9 cellular contexts compared by ENCODE assay signal in the genomic region with DNA sequence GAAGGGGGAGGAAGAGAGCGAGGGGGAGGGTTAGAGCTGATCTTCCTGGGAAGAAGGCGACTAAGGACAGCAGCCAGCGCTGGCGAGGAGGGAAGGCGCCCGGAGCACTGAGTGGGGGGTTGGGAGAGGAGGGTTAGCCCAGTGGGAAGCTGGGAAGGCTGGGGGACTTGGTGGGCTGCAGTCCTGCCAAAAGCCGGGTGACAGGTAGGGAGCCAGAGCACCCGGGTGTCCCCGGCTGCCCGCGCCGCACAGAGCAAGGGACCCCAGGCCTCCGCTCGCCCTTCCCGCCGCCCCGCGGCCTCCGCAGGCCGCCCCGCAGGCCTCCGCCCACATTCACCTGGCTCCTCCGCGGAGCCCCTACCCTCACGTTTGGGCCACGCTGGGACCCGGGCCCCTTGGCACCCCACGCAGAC. TPM values are rescaled to one million over a fixed set of nuclear protein-coding genes. Genes with fewer than 3 reads are reported as not detected.
DNase-seq lines count a peak whose midpoint lies in the region; ATAC-seq, FAIRE-seq and TF ChIP-seq lines count a peak whose summit lies in the region.
"Had no signal": no experiment of that assay in that cellular context is flagged by ENCODE, and none has a peak within 500 bp of the region (broad histone marks: within the 10 kb centered on the region; RNA-seq: fewer than 3 reads in every experiment).

No MANE protein-coding gene starts in this region.

- CTCF ChIA-PET in SK-N-SH (lab: Yijun Ruan, JAX), result interaction anchor here (1.1 kb wide), 1 partner anchor 9 kb away, joined by 4 read pairs; no protein-coding TSS in a partner anchor

- peaks cover 11% of the 10 kb centered on the region for H3K4me1 Mint-ChIP-seq in activated T-helper 2 cell treated with anti-CD3 and anti-CD28 coated beads, Interferon-gamma antibody, Interleukin-2, Interleukin-4, amounts not matched to agents 10 μg/mL and 5 μg/mL and 100 μg/mL, durations not matched to agents 14 hours and 24 hours and 36 hours (ENCODE audit: low read depth)

- peaks cover 8% of the 10 kb centered on the region for H3F3A ChIP-seq in SK-N-SH (replicated peaks; ENCODE audit: insufficient read depth)

- H3K9ac ChIP-seq in SK-N-SH (no peak overlapping the region), liver (ENCODE audit: low read depth in 1 of 2, low read length in 2 of 2) (no peak overlapping the region)

- H3K9me3 ChIP-seq in SK-N-SH (no peaks in the 10 kb centered on the region), liver (ENCODE audit: control insufficient read depth in 4 of 4, low read length in 3 of 4) (no peaks in the 10 kb centered on the region), testis (no peaks in the 10 kb centered on the region)

- no peaks in the 10 kb centered on the region for H3K9me3 Mint-ChIP-seq in activated T-helper 2 cell treated with anti-CD3 and anti-CD28 coated beads, Interferon-gamma antibody, Interleukin-2, Interleukin-4, amounts not matched to agents 10 μg/mL and 5 μg/mL and 100 μg/mL, durations not matched to agents 14 hours and 24 hours and 36 hours

- H3K4me3 Mint-ChIP-seq in activated T-helper 2 cell treated with anti-CD3 and anti-CD28 coated beads, Interferon-gamma antibody, Interleukin-2, Interleukin-4, amounts not matched to agents 10 μg/mL and 5 μg/mL and 100 μg/mL, durations not matched to agents 14 hours and 24 hours and 36 hours (ENCODE audit: low read depth), result no peak overlapping the region

- no peak for FAIRE-seq in bronchial epithelial cell (lab: Jason Lieb, UNC)

- TF ChIP-seq RAD21 in SK-N-SH (IDR thresholded peaks at IDR 0.05; ENCODE audit: low read length) (no peak), liver (IDR thresholded peaks at IDR 0.05) (no peak)

- POLR2A ChIA-PET in SK-N-SH (lab: Yijun Ruan, JAX), result no interaction called here

- no peaks in the 10 kb centered on the region for H3K36me3 Mint-ChIP-seq in activated T-helper 2 cell treated with anti-CD3 and anti-CD28 coated beads, Interferon-gamma antibody, Interleukin-2, Interleukin-4, amounts not matched to agents 10 μg/mL and 5 μg/mL and 100 μg/mL, durations not matched to agents 14 hours and 24 hours and 36 hours (ENCODE audit: low read depth)

- ATAC-seq in SK-N-SH treated with all-trans-retinoic acid at 6 μM for 48 hours, result no peak
- no peak for ATAC-seq in HG02885 (IDR thresholded peaks at IDR 0.05; ENCODE audit: poor library complexity, unreplicated experiment)

- no peak for TF ChIP-seq EP300 in SK-N-SH (IDR thresholded peaks at IDR 0.05; ENCODE audit: borderline replicate concordance in 1 of 2, low read depth in 1 of 2, low read length in 1 of 2)

- no peaks in the 10 kb centered on the region for H4K20me1 ChIP-seq in SK-N-SH (ENCODE audit: insufficient read depth)

- H3K36me3 ChIP-seq in SK-N-SH (replicated peaks in 1 of 2; ENCODE audit: control insufficient read depth in 1 of 2, insufficient read depth in 2 of 2, low read length in 1 of 2) (no peaks in the 10 kb centered on the region), bronchial epithelial cell (ENCODE audit: control insufficient read depth, insufficient read depth, low read length) (no peaks in the 10 kb centered on the region), liver (ENCODE audit: control insufficient read depth in 4 of 4, insufficient read depth in 3 of 4, low read depth in 1 of 4, low read length in 3 of 4) (no peaks in the 10 kb centered on the region), testis (ENCODE audit: low read depth, missing control alignments) (no peaks in the 10 kb centered on the region)

- no peaks in the 10 kb centered on the region for H3K79me2 ChIP-seq in SK-N-SH (ENCODE audit: insufficient read depth)

- 86% methylated on average over 6 of the region's 28 CpGs for WGBS in SK-N-SH (ENCODE audit: low lambda C conversion rate)
- 10% methylated on average over 28 of the region's 28 CpGs for WGBS in liver
- 1 to 4% methylated on average over 16 to 19 of the region's 28 CpGs for WGBS in testis, 2 donors

- DNase-seq in SK-N-SH (peak; percentile 62), bronchial epithelial cell (ENCODE audit: low read depth) (no peak), testis (no peak), NCI-H1105 (lab: John Stamatoyannopoulos, UW) (no peak)
- no peak for DNase-seq in activated T-helper 2 cell treated with anti-CD3 and anti-CD28 coated beads, Interferon-gamma antibody, Interleukin-2, Interleukin-4, amounts not matched to agents 10 μg/mL and 5 μg/mL and 100 μg/mL, durations not matched to agents 14 hours and 24 hours and 36 hours (ENCODE audit: low spot score)
- DNase-seq: activated CD4-positive, alpha-beta T cell treated with anti-CD3 and anti-CD28 coated beads for 4 hours had no signal

- no peak overlapping the region; a peak in 1 of 4 replicates for H3K4me3 ChIP-seq in SK-N-SH (ENCODE audit: low read depth in 2 of 2, low read length in 1 of 2)
- peak overlapping the region; percentile 77 for H3K4me3 ChIP-seq in bronchial epithelial cell (ENCODE audit: low read depth, low read length)
- H3K4me3 ChIP-seq in liver (ENCODE audit: low read depth in 1 of 3, low read length in 3 of 3), result peak overlapping the region; percentile 16 to 88 (median 72)
- peak overlapping the region; percentile 15 to 25 for H3K4me3 ChIP-seq in testis

- no peak overlapping the region for H3K27ac ChIP-seq in SK-N-SH (ENCODE audit: low read depth in 2 of 2, low read length in 1 of 2)
- no peak overlapping the region for H3K27ac ChIP-seq in liver (ENCODE audit: low read depth in 1 of 2, low read length in 2 of 2)
- no peak overlapping the region for H3K27ac ChIP-seq in testis

- peaks cover 2 to 13% of the 10 kb centered on the region in 2 experiments; a peak in 2 of 4 replicates for H3K4me1 ChIP-seq in SK-N-SH (ENCODE audit: control insufficient read depth in 1 of 2, insufficient read depth in 2 of 2, low read depth in 1 of 2, low read length in 1 of 2)
- peaks cover 2 to 10% (median 5%) of the 10 kb centered on the region in 4 donors for H3K4me1 ChIP-seq in liver (ENCODE audit: control insufficient read depth in 4 of 4, insufficient read depth in 4 of 4, low read length in 3 of 4)
- no peaks in the 10 kb centered on the region for H3K4me1 ChIP-seq in testis

- intact Hi-C loops in testis (cut with DNase I; ENCODE audit: low total_unique reads), result no loop called here
- intact Hi-C loops in activated T-helper 2 cell treated with anti-CD3 and anti-CD28 coated beads, Interferon-gamma antibody, Interleukin-2, Interleukin-4, amounts not matched to agents 10 μg/mL and 5 μg/mL and 100 μg/mL, durations not matched to agents 14 hours and 24 hours and 36 hours (cut with micrococcal nuclease), result no loop called here

- H3K27me3 Mint-ChIP-seq in activated T-helper 2 cell treated with anti-CD3 and anti-CD28 coated beads, Interferon-gamma antibody, Interleukin-2, Interleukin-4, amounts not matched to agents 10 μg/mL and 5 μg/mL and 100 μg/mL, durations not matched to agents 14 hours and 24 hours and 36 hours (ENCODE audit: low read depth), result peaks cover 56% of the 10 kb centered on the region

- TF ChIP-seq CTCF in SK-N-SH (IDR thresholded peaks at IDR 0.05) (no peak), bronchial epithelial cell (IDR thresholded peaks at IDR 0.05; ENCODE audit: insufficient read depth, low read length, severe bottlenecking) (no peak), liver (IDR thresholded peaks at IDR 0.05; ENCODE audit: low read depth, low read length, missing input control) (no peak), testis (IDR thresholded peaks at IDR 0.05) (no peak)

- H3K27ac Mint-ChIP-seq in activated T-helper 2 cell treated with anti-CD3 and anti-CD28 coated beads, Interferon-gamma antibody, Interleukin-2, Interleukin-4, amounts not matched to agents 10 μg/mL and 5 μg/mL and 100 μg/mL, durations not matched to agents 14 hours and 24 hours and 36 hours, result no peak overlapping the region

- no peak overlapping the region for H2AFZ ChIP-seq in SK-N-SH (ENCODE audit: low read depth)

- no peaks in the 10 kb centered on the region for H3K9me2 ChIP-seq in SK-N-SH

- no peak for TF ChIP-seq POLR2A in testis (IDR thresholded peaks at IDR 0.05)

- H3K4me2 ChIP-seq in SK-N-SH, result no peak overlapping the region

- no peaks in the 10 kb centered on the region for H3K27me3 ChIP-seq in SK-N-SH (ENCODE audit: insufficient read depth)
- H3K27me3 ChIP-seq in bronchial epithelial cell (ENCODE audit: control insufficient read depth, insufficient read depth, low read length), result no peaks in the 10 kb centered on the region
- no peaks in the 10 kb centered on the region for H3K27me3 ChIP-seq in liver (ENCODE audit: control insufficient read depth in 4 of 4, insufficient read depth in 4 of 4, low read length in 3 of 4)
- H3K27me3 ChIP-seq in testis, result no peaks in the 10 kb centered on the region

TF ChIP-seq in SK-N-SH, 30 proteins besides CTCF, POLR2A, EP300 and RAD21 (continues in another document):
- TF ChIP-seq GABPA (IDR thresholded peaks at IDR 0.05; ENCODE audit: low read depth), result no peak
- TF ChIP-seq TCF12 (IDR thresholded peaks at IDR 0.05), result no peak
- TF ChIP-seq NRF1 (IDR thresholded peaks at IDR 0.05; ENCODE audit: low read depth, low read length), result no peak
- no peak for TF ChIP-seq CHD2 (IDR thresholded peaks at IDR 0.05; ENCODE audit: low read length, partially characterized antibody)

TF ChIP-seq in SK-N-SH treated with all-trans-retinoic acid at 6 μM for 48 hours, 23 proteins besides CTCF, POLR2A, EP300 and RAD21 (continues in another document):
- TF ChIP-seq CSDC2 (CRISPR knock-in tag; IDR thresholded peaks at IDR 0.05) (no peak), BACH2 (CRISPR knock-in tag; IDR thresholded peaks at IDR 0.05; ENCODE audit: borderline replicate concordance) (no peak), ZNF565 (CRISPR knock-in tag; conservative IDR thresholded peaks at IDR 0.05; ENCODE audit: low read depth) (no peak)

TF ChIP-seq in liver, 16 proteins besides CTCF, POLR2A, EP300 and RAD21:
- TF ChIP-seq GABPA (IDR thresholded peaks at IDR 0.05 in 1 of 2, conservative IDR thresholded peaks at IDR 0.05 in 1 of 2), result no peak
- TF ChIP-seq HNF4G (IDR thresholded peaks at IDR 0.05), result no peak

RNA-seq across cellular contexts. Expression of gene SLC12A8, which starts 0.4 kb away (rescaled TPM):
- polyA plus RNA-seq in SK-N-SH (2012; rRNA removed), result 7.5 and 13.2 TPM in 2 replicates
- polyA plus RNA-seq in SK-N-SH (2012; cell fraction: cytosol; rRNA removed), result 6.1 and 6.6 TPM in 2 replicates
- polyA plus RNA-seq in SK-N-SH (2012; cell fraction: nucleus; rRNA removed), result 23.0 and 26.6 TPM in 2 replicates
- 10.9 and 19.2 TPM in 2 replicates for total RNA-seq in bronchial epithelial cell
- total RNA-seq in liver, result 10 to 100 TPM in 1 of 2 donors, 1 to 10 TPM in 1; 2.7 to 20.3 TPM
- polyA plus RNA-seq in liver, result 1 to 10 TPM; 3.5 to 7.4 TPM
- 10 to 100 TPM; 12.3 to 21.0 TPM for total RNA-seq in testis
- 10.3 TPM for polyA plus RNA-seq in testis (ENCODE audit: insufficient read depth, low read depth, low replicate concordance)
- total RNA-seq in activated T-helper 2 cell treated with anti-CD3 and anti-CD28 coated beads, Interferon-gamma antibody, Interleukin-2, Interleukin-4, amounts not matched to agents 10 μg/mL and 5 μg/mL and 100 μg/mL, durations not matched to agents 14 hours and 24 hours and 36 hours, result 1.3 and 1.4 TPM in 2 replicates

Comparison
In these comparisons a context has a peak if more than half of its experiments do, and no peak if none do; other contexts are left out.
1. H3K4me3 ChIP-seq: peak in bronchial epithelial cell (single experiment), liver (3 of 3) and testis (2 of 2); none in SK-N-SH (0 of 2).